8 cellular contexts compared by ENCODE assay signal in genomic region chr19:43983912-43984686, GRCh38. TPM values are rescaled to one million over a fixed set of nuclear protein-coding genes. Genes with fewer than 3 reads are reported as not detected.
DNase-seq lines count a peak whose midpoint lies in the region; ATAC-seq, FAIRE-seq and TF ChIP-seq lines count a peak whose summit lies in the region.

Gene ZNF155, plus strand, starts transcription at chr19:43984188. Its CDS starts 4,356 bp downstream, at chr19:43988544.

- H3K27me3 ChIP-seq in duodenal mucosa (ENCODE audit: control insufficient read depth in 1 of 2, insufficient read depth in 2 of 2, low read length in 2 of 2): no peaks in the 10 kb centered on the region
- no peaks in the 10 kb centered on the region; a peak in 1 of 5 replicates for H3K27me3 ChIP-seq in HepG2 (ENCODE audit: control insufficient read depth in 1 of 2, insufficient read depth in 2 of 2, low read length in 2 of 2)

- H3K9ac ChIP-seq in duodenal mucosa (ENCODE audit: low read depth in 1 of 2, low read length in 2 of 2) (peak within 1 kb of the TSS; percentile 35 to 85), HepG2 (ENCODE audit: insufficient read depth, low read depth, low read length) (peak within 1 kb of the TSS; percentile 73)

- peak within 1 kb of the TSS; percentile 85 for H2AFZ ChIP-seq in HepG2 (ENCODE audit: low read length)

- H3K4me2 ChIP-seq in HepG2 (ENCODE audit: low read depth, low read length): peak within 1 kb of the TSS; percentile 68

- TF ChIP-seq RAD21 in HepG2 (CRISPR knock-in tag; IDR thresholded peaks at IDR 0.05): no peak

- no peak for TF ChIP-seq CTCF in HepG2 (CRISPR knock-in tag; IDR thresholded peaks at IDR 0.05)

- 2% methylated on average over 30 of the region's 40 CpGs for WGBS in HepG2 (ENCODE audit: low lambda C conversion rate)

- TF ChIP-seq POLR2A in GM18951 (IDR thresholded peaks at IDR 0.05; ENCODE audit: extremely low read depth, insufficient read depth, insufficient read length): peak; percentile 57
- TF ChIP-seq POLR2A in HepG2 (IDR thresholded peaks at IDR 0.05; ENCODE audit: insufficient read depth in 1 of 2, low read depth in 2 of 2, low read length in 2 of 2): peak; percentile 22 to 23; a peak in 1 of 4 replicates

- H4K20me1 ChIP-seq in HepG2 (ENCODE audit: insufficient read depth, low read length): no peaks in the 10 kb centered on the region

- CTCF ChIA-PET in HepG2 (lab: Yijun Ruan, JAX; ENCODE audit: low intra/inter-chr PET ratio, low total read pairs): no interaction called here

- in situ Hi-C loops in GM18951 (cut with MboI; ENCODE audit: low sequenced_read_pairs, unreplicated experiment): no loop called here
- in situ Hi-C loops in HepG2 (cut with HindIII; ENCODE audit: extremely low pct_ligation_motif_present, low pct_unique_long_range_greater_than_20kb): no loop called here

- POLR2A ChIA-PET in HepG2 (lab: Yijun Ruan, JAX): interaction anchor here (1.1 to 1.2 kb wide), 2 partner anchors 18 to 49 kb away, joined by 3 read pairs; partner anchors contain the start of gene ZNF45

- peaks cover 6 to 14% of the 10 kb centered on the region in 2 donors for H3K9me3 ChIP-seq in duodenal mucosa (ENCODE audit: control insufficient read depth in 1 of 2, low read length in 2 of 2)
- no peaks in the 10 kb centered on the region for H3K9me3 ChIP-seq in HepG2 (ENCODE audit: low read length)

- no TSS peak for BruUV-seq in HepG2 (replicated peaks; lab: Mats Ljungman, UMichigan)

- peak; percentile 98 for FAIRE-seq in A204.1 (lab: Jason Lieb, UNC)
- FAIRE-seq in HepG2 (lab: Jason Lieb, UNC): peak; percentile 89

- peak within 1 kb of the TSS; percentile 84 to 98 for H3K4me3 ChIP-seq in duodenal mucosa (ENCODE audit: low read depth in 1 of 2, low read length in 2 of 2)
- peak within 1 kb of the TSS; percentile 67 to 79 (median 78) for H3K4me3 ChIP-seq in HepG2 (replicated peaks in 1 of 3; ENCODE audit: insufficient read depth in 1 of 3, low read depth in 2 of 3, low read length in 3 of 3)

- DNase-seq in NCI-H526 (lab: John Stamatoyannopoulos, UW) (peak; percentile 98 to 99), HepG2 (ENCODE audit: low spot score) (peak; percentile 87)
- peak; percentile 50 to 71 for DNase-seq in activated CD4-positive, alpha-beta T cell treated with anti-CD3 and anti-CD28 coated beads, Interleukin-2, amount 50 U/mL, for 24 hours (ENCODE audit: low read depth in 1 of 2, low spot score in 1 of 2)
- peak; percentile 68 to 76 for DNase-seq in stimulated activated CD4-positive, alpha-beta T cell treated with anti-CD3 and anti-CD28 coated beads, Interleukin-2, amount 100 ng/mL, for 24 hours

- no peak within 1 kb of the TSS for H3K27ac ChIP-seq in duodenal mucosa (ENCODE audit: low read depth, low read length)
- no peak within 1 kb of the TSS for H3K27ac ChIP-seq in HepG2 (ENCODE audit: extremely low read length, insufficient read depth, low read length)

- TF ChIP-seq EP300 in HepG2 (IDR thresholded peaks at IDR 0.05; ENCODE audit: low read depth in 2 of 2, low read length in 2 of 2) (no peak), HepG2 (CRISPR knock-in tag; IDR thresholded peaks at IDR 0.05; ENCODE audit: borderline replicate concordance) (no peak)

- intact Hi-C loops in HepG2 (cut with micrococcal nuclease; ENCODE audit: unreplicated experiment): loop anchor here (10.0 kb wide), 1 partner anchor 111 kb away; the partner anchor contains the start of gene ZNF224

- H3K4me1 ChIP-seq in duodenal mucosa (ENCODE audit: control insufficient read depth in 1 of 2, insufficient read depth in 2 of 2, low read length in 2 of 2) (peaks cover 0 to 3% of the 10 kb centered on the region in 2 donors), HepG2 (ENCODE audit: insufficient read depth, low read length) (no peaks in the 10 kb centered on the region)

- ATAC-seq in HG03280 (IDR thresholded peaks at IDR 0.05; ENCODE audit: unreplicated experiment): peak; percentile 82
- ATAC-seq in HepG2: peak; percentile 100

- no peaks in the 10 kb centered on the region for H3K79me2 ChIP-seq in HepG2 (ENCODE audit: insufficient read depth, low read length)

- H3K36me3 ChIP-seq in duodenal mucosa (ENCODE audit: control insufficient read depth in 1 of 2, insufficient read depth in 2 of 2, low read length in 2 of 2): peaks cover 0 to 3% of the 10 kb centered on the region in 2 donors
- 0 out of 5 replicates have a peak, but pooled peaks cover 0 to under 1% of the 10 kb centered on the region in 2 experiments for H3K36me3 ChIP-seq in HepG2 (replicated peaks in 1 of 2; ENCODE audit: control insufficient read depth in 1 of 2, insufficient read depth in 2 of 2, low read length in 2 of 2)

TF ChIP-seq in HepG2, 621 proteins besides CTCF, POLR2A, EP300 and RAD21 (continues in another document):
- TF ChIP-seq THAP9 (CRISPR knock-in tag; IDR thresholded peaks at IDR 0.05; ENCODE audit: borderline replicate concordance) (0 out of 2 replicates have a peak, but pooled peaks have one; percentile 26), GABPA (IDR thresholded peaks at IDR 0.05; ENCODE audit: low read depth, low read length) (peak; percentile 36; the same call in 1 of the 2 replicates), GABPA (CRISPR knock-in tag; IDR thresholded peaks at IDR 0.05; ENCODE audit: low read depth) (peak; percentile 87), MAX (IDR thresholded peaks at IDR 0.05) (peak; percentile 51), PHF21A (CRISPR knock-in tag; IDR thresholded peaks at IDR 0.05) (peak; percentile 38; the same call in 1 of the 2 replicates), SUZ12 (IDR thresholded peaks at IDR 0.05; ENCODE audit: low read depth, low read length) (peak; percentile 73), KMT2B (CRISPR knock-in tag; IDR thresholded peaks at IDR 0.05) (peak; percentile 65; the same call in 1 of the 2 replicates), ETV5 (CRISPR knock-in tag; IDR thresholded peaks at IDR 0.05; ENCODE audit: borderline replicate concordance) (peak; percentile 27; the same call in 1 of the 2 replicates), ZSCAN30 (CRISPR knock-in tag; IDR thresholded peaks at IDR 0.05) (peak; percentile 64; the same call in 1 of the 2 replicates)
- TF ChIP-seq, protein P1, sequence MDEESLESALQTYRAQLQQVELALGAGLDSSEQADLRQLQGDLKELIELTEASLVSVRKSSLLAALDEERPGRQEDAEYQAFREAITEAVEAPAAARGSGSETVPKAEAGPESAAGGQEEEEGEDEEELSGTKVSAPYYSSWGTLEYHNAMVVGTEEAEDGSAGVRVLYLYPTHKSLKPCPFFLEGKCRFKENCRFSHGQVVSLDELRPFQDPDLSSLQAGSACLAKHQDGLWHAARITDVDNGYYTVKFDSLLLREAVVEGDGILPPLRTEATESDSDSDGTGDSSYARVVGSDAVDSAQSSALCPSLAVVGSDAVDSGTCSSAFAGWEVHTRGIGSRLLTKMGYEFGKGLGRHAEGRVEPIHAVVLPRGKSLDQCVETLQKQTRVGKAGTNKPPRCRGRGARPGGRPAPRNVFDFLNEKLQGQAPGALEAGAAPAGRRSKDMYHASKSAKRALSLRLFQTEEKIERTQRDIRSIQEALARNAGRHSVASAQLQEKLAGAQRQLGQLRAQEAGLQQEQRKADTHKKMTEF (CRISPR knock-in tag; IDR thresholded peaks at IDR 0.05): 0 out of 2 replicates have a peak, but pooled peaks have one; percentile 35

RNA-seq across cellular contexts. Expression of gene ZNF155, which starts in this region (rescaled TPM):
- 2.8 and 3.6 TPM in 2 replicates for total RNA-seq in HepG2 (2016; rRNA removed; fragmentation: Illumina TruSeq; extraction: Trizol)
- 0.71 and 0.88 TPM in 2 replicates for total RNA-seq in HepG2 (2016; cell fraction: cytosol; rRNA removed; fragmentation: Illumina TruSeq; extraction: Trizol; ENCODE audit: low read depth)
- total RNA-seq in HepG2 (2016; cell fraction: insoluble cytoplasmic fraction; rRNA removed; fragmentation: Illumina TruSeq; extraction: Trizol): 2.6 and 3.2 TPM in 2 replicates
- total RNA-seq in HepG2 (2016; cell fraction: membrane; rRNA removed; fragmentation: Illumina TruSeq; extraction: Trizol): 1.9 and 2.9 TPM in 2 replicates
- 4.7 and 4.9 TPM in 2 replicates for total RNA-seq in HepG2 (2016; cell fraction: nucleus; rRNA removed; fragmentation: Illumina TruSeq; extraction: Trizol)
- 2.3 and 2.5 TPM in 2 replicates for polyA plus RNA-seq in HepG2 (2011; rRNA removed)
- polyA plus RNA-seq in HepG2 (2011; cell fraction: cytosol; rRNA removed): 0.66 and 0.96 TPM in 2 replicates
- 2.4 and 3.5 TPM in 2 replicates for polyA plus RNA-seq in HepG2 (2011; cell fraction: nucleus; rRNA removed)
- polyA plus RNA-seq in HepG2 (2012): 2.1 and 2.7 TPM in 2 replicates
- 0.25 and 0.43 TPM in 2 replicates for polyA plus RNA-seq in HepG2 (2016; cell fraction: cytosol; fragmentation: Illumina TruSeq; extraction: Trizol; ENCODE audit: low read depth)
- polyA plus RNA-seq in HepG2 (2016; cell fraction: insoluble cytoplasmic fraction; fragmentation: Illumina TruSeq; extraction: Trizol; ENCODE audit: low read depth): 2.1 and 3.0 TPM in 2 replicates
- polyA plus RNA-seq in HepG2 (2016; cell fraction: membrane; fragmentation: Illumina TruSeq; extraction: Trizol; ENCODE audit: low read depth): 0.54 and 0.83 TPM in 2 replicates
- 6.7 and 6.8 TPM in 2 replicates for polyA plus RNA-seq in HepG2 (2016; cell fraction: nucleus; fragmentation: Illumina TruSeq; extraction: Trizol; ENCODE audit: insufficient read depth, low read depth)
- 1.2 and 2.0 TPM in 2 replicates for polyA minus RNA-seq in HepG2 (2011; rRNA and poly(A)+ RNA removed; ENCODE audit: low replicate concordance)
- polyA minus RNA-seq in HepG2 (2011; cell fraction: cytosol; rRNA and poly(A)+ RNA removed): 0.88 and 1.8 TPM in 2 replicates
- 5.2 and 9.3 TPM in 2 replicates for polyA minus RNA-seq in HepG2 (2011; cell fraction: nucleus; rRNA and poly(A)+ RNA removed)
